ENCODE assay signal across 1 cellular context in the genomic region with DNA sequence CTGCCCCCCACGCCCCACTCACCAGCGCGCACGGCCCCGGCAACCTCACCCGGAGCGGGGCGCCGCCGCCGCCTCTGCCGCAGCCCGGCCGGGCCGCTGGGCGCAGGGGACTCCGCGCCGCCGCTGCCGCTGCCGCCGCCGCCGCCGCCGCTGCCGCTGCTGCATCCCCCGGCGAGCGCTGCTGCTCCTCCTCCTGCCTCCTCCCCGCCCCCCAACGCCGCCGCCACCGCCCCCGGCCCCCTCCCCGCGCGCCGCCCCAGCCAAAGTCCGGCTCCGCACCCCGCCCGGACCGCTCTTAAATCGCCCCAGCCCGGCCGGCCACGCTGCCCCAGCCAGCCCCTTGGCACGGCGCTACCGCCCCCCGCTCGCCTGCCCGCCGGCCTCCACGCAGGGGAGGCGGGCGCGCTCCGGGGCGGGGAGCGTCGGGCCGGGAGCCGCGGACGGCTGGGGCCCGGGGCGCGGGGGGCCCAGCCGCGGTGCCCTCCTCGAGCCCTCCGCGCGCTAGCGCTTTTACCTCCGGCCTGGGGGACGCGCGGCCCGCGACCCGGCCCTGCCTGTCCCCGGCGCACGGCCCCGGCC.
TF ChIP-seq lines count a peak whose summit lies in the region.

TSS of gene SULF2 (minus strand) at position 161 of the 579 bp plus-strand sequence. CDS start 28,118 bp downstream, outside the sequence.

TF ChIP-seq in HCT116, 20 proteins besides CTCF, POLR2A, EP300 and RAD21 (continued from another document):
- TF ChIP-seq REST (IDR thresholded peaks at IDR 0.05; ENCODE audit: low read depth): no peak
- no peak for TF ChIP-seq FOSL1 (IDR thresholded peaks at IDR 0.05; ENCODE audit: low read depth)
- no peak for TF ChIP-seq ZFX (IDR thresholded peaks at IDR 0.05)
- no peak for TF ChIP-seq POLR2AphosphoS5 (IDR thresholded peaks at IDR 0.05; ENCODE audit: low read depth, low read length)
- TF ChIP-seq JUND (IDR thresholded peaks at IDR 0.05): no peak
- TF ChIP-seq ATF3 (IDR thresholded peaks at IDR 0.05): no peak
